In the genomic region with DNA sequence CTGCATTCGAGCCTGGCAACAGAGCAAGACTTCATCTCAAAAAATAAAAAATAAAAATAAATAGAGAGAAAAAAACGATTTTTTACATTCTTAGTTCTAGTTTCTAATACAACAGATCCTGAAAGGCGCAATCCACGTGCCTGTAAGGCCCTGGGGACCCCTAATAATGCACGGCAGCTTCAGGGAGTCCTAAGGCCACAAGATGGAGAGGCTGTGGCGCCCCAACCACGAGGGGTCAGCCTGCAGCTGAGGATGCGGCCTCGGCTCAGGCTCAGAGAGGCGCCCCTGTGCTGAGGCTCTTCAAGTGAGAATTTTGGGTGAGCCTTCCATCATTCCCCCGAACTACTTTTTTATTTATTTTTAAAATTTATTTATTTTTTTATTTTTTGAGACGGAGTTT, we compare ENCODE assay signal across 27 cellular contexts. TPM values are rescaled to one million over a fixed set of nuclear protein-coding genes. Genes with fewer than 3 reads are reported as not detected.
"Had no signal": no experiment of that assay in that cellular context is flagged by ENCODE, and none has a peak within 500 bp of the region (broad histone marks: within the 10 kb centered on the region; RNA-seq: fewer than 3 reads in every experiment).

No MANE protein-coding gene starts in this region.

- H3K4me1 ChIP-seq: prostate gland, sigmoid colon, tibial nerve, uterus had no signal

- FAIRE-seq: pancreas, small intestine had no signal

- H3K9me3 ChIP-seq: left ventricle myocardium inferior, pancreas, prostate gland, sigmoid colon, spleen, tibial nerve, uterus had no signal

- H3K4me3 ChIP-seq: hepatocyte, left ventricle myocardium inferior, lung, pancreas, prostate gland, sigmoid colon, spleen, tibial nerve, uterus had no signal

- H2AFZ ChIP-seq: hepatocyte had no signal

- H3K36me3 ChIP-seq: uterus had no signal

- H3K27ac ChIP-seq: hepatocyte, left ventricle myocardium inferior, pancreas, prostate gland, sigmoid colon, spleen, tibial nerve, uterus had no signal

- ATAC-seq: naive thymus-derived CD8-positive, alpha-beta T cell; pancreas; right cardiac atrium; stimulated activated memory B cell treated with anti-CD40 and anti-IgM and Interleukin-4, amounts not matched to agents 10 μg/mL and 1 μg/mL and 100 μg/mL, for 72 hours; stimulated activated naive CD8-positive, alpha-beta T cell treated with anti-CD3 and anti-CD28 coated beads, Interleukin-15, amount 100 ng/mL, for 72 hours had no signal

- DNase-seq: islet precursor cell; left ventricle myocardium inferior; naive thymus-derived CD8-positive, alpha-beta T cell; nucleus accumbens; pancreas; posterior cingulate gyrus; retina; right cardiac atrium; sigmoid colon; small intestine; spleen; stimulated activated CD4-positive, alpha-beta T cell treated with anti-CD3 and anti-CD28 coated beads, Interleukin-4, amount 100 ng/mL, for 4 hours; stimulated activated CD8-positive, alpha-beta memory T cell treated with anti-CD3 and anti-CD28 coated beads, Interleukin-4, amount 100 ng/mL, for 48 hours; stimulated activated naive CD4-positive, alpha-beta T cell treated with Interleukin-2 at 50 U/mL for 16 hours; stimulated activated naive CD8-positive, alpha-beta T cell treated with anti-CD3 and anti-CD28 coated beads, Interleukin-15, amount 100 ng/mL, for 72 hours; substantia nigra; uterus had no signal

- H3K27me3 ChIP-seq: hepatocyte, pancreas, sigmoid colon, spleen, tibial nerve, uterus had no signal

- H3K4me2 ChIP-seq: hepatocyte had no signal

RNA-seq across cellular contexts. Expression of a gene that starts 14.6 kb away (rescaled TPM):
- total RNA-seq: hepatocyte; lung; mucosa of gallbladder; naive thymus-derived CD8-positive, alpha-beta T cell; neural crest cell; osteoblast; sigmoid colon; spleen; temporal lobe; ureter had no signal
- polyA plus RNA-seq: right cardiac atrium had no signal
